29 cellular contexts compared by ENCODE assay signal in genomic region chr7:128442346-128442745, GRCh38.
"Had no signal": no experiment of that assay in that cellular context is flagged by ENCODE, and none has a peak within 500 bp of the region (broad histone marks: within the 10 kb centered on the region; RNA-seq: fewer than 3 reads in every experiment).

No MANE protein-coding gene starts in this region.

- H3K9me3 Mint-ChIP-seq: activated CD4-positive, alpha-beta memory T cell treated with anti-CD3 and anti-CD28 coated beads for 36 hours; activated CD4-positive, alpha-beta T cell treated with anti-CD3 and anti-CD28 coated beads, Interleukin-2, amount 10 ng/mL, durations not matched to agents 24 days and 14 days; activated naive CD8-positive, alpha-beta T cell treated with anti-CD3 and anti-CD28 coated beads for 36 hours; activated naive CD8-positive, alpha-beta T cell treated with anti-CD3 and anti-CD28 coated beads, Interleukin-2, amount 50 U/mL, for 24 hours; activated T-cell treated with anti-CD3 and anti-CD28 coated beads, Interleukin-2, amount 50 U/mL, for 4 hours; activated T-helper 17 cell treated with anti-CD3 and anti-CD28 coated beads, Interleukin-2, amount 50 U/mL, for 72 hours; effector memory CD8-positive, alpha-beta T cell had no signal

- H3K9me3 ChIP-seq: adrenal gland, body of pancreas, esophagus muscularis mucosa, gastroesophageal sphincter, heart right ventricle had no signal

- H3K36me3 ChIP-seq: adrenal gland, esophagus muscularis mucosa, gastroesophageal sphincter, heart right ventricle had no signal

- H3K4me3 Mint-ChIP-seq: activated CD4-positive, alpha-beta memory T cell treated with anti-CD3 and anti-CD28 coated beads for 36 hours; activated CD4-positive, alpha-beta T cell treated with anti-CD3 and anti-CD28 coated beads for 36 hours; activated CD4-positive, alpha-beta T cell treated with anti-CD3 and anti-CD28 coated beads, Interleukin-2, amount 10 ng/mL, durations not matched to agents 24 days and 14 days; activated CD8-positive, alpha-beta T cell treated with anti-CD3 and anti-CD28 coated beads, Interleukin-2, amount 10 ng/mL, durations not matched to agents 7 days and 5 days; activated naive CD8-positive, alpha-beta T cell treated with anti-CD3 and anti-CD28 coated beads for 36 hours; activated naive CD8-positive, alpha-beta T cell treated with anti-CD3 and anti-CD28 coated beads, Interleukin-2, amount 50 U/mL, for 24 hours; activated T-cell treated with anti-CD3 and anti-CD28 coated beads, Interleukin-2, amount 50 U/mL, for 4 hours; activated T-helper 17 cell treated with anti-CD3 and anti-CD28 coated beads, Interleukin-2, amount 50 U/mL, for 72 hours; effector memory CD8-positive, alpha-beta T cell had no signal

- H3K36me3 Mint-ChIP-seq: activated CD4-positive, alpha-beta memory T cell treated with anti-CD3 and anti-CD28 coated beads for 36 hours; activated naive CD8-positive, alpha-beta T cell treated with anti-CD3 and anti-CD28 coated beads for 36 hours had no signal

- H3K27me3 Mint-ChIP-seq: activated CD4-positive, alpha-beta memory T cell treated with anti-CD3 and anti-CD28 coated beads for 36 hours; activated CD4-positive, alpha-beta T cell treated with anti-CD3 and anti-CD28 coated beads for 36 hours; activated naive CD8-positive, alpha-beta T cell treated with anti-CD3 and anti-CD28 coated beads, Interleukin-2, amount 50 U/mL, for 24 hours; activated T-helper 17 cell treated with anti-CD3 and anti-CD28 coated beads, Interleukin-2, amount 50 U/mL, for 72 hours; effector memory CD8-positive, alpha-beta T cell had no signal

- DNase-seq: activated CD4-positive, alpha-beta memory T cell treated with anti-CD3 and anti-CD28 coated beads for 36 hours; activated CD4-positive, alpha-beta T cell treated with anti-CD3 and anti-CD28 coated beads for 36 hours; activated CD4-positive, alpha-beta T cell treated with anti-CD3 and anti-CD28 coated beads, Interleukin-2, amount 10 ng/mL, durations not matched to agents 24 days and 14 days; activated CD4-positive, CD25-positive, alpha-beta regulatory T cell; activated CD4-positive, CD25-positive, alpha-beta regulatory T cell treated with anti-CD3 and anti-CD28 coated beads, Interleukin-2, amount 50 U/mL, for 72 hours; activated CD8-positive, alpha-beta T cell treated with anti-CD3 and anti-CD28 coated beads, Interleukin-2, amount 10 ng/mL, durations not matched to agents 7 days and 5 days; activated effector memory CD4-positive, alpha-beta T cell treated with Interleukin-2 at 50 U/mL for 16 hours; activated gamma-delta T cell treated with Interleukin-2 at 50 U/mL for 16 hours; activated naive CD4-positive, alpha-beta T cell treated with anti-CD3 and anti-CD28 coated beads, Interleukin-2, amount 50 U/mL, for 16 hours; activated naive CD4-positive, alpha-beta T cell treated with Interleukin-2 at 50 U/mL for 16 hours; activated naive CD8-positive, alpha-beta T cell treated with anti-CD3 and anti-CD28 coated beads for 36 hours; activated naive CD8-positive, alpha-beta T cell treated with anti-CD3 and anti-CD28 coated beads, Interleukin-2, amount 50 U/mL, for 24 hours; activated T-cell treated with anti-CD3 and anti-CD28 coated beads, Interleukin-2, amount 50 U/mL, for 4 hours; adrenal gland; amygdala; aorta; body of pancreas; caudate nucleus; cortex of kidney; dermis blood vessel endothelial cell; effector CD4-positive, alpha-beta T cell; effector memory CD8-positive, alpha-beta T cell; erythroblast; foreskin melanocyte; heart right ventricle; T-helper 2 cell had no signal

- H3K27ac ChIP-seq: adrenal gland, body of pancreas, esophagus muscularis mucosa, gastroesophageal sphincter, heart right ventricle had no signal

- H3K4me1 ChIP-seq: adrenal gland, body of pancreas, esophagus muscularis mucosa, gastroesophageal sphincter had no signal

- H3K27me3 ChIP-seq: adrenal gland, body of pancreas, esophagus muscularis mucosa, gastroesophageal sphincter, heart right ventricle had no signal

- H3K27ac Mint-ChIP-seq: activated CD4-positive, alpha-beta memory T cell treated with anti-CD3 and anti-CD28 coated beads for 36 hours; activated CD4-positive, alpha-beta T cell treated with anti-CD3 and anti-CD28 coated beads for 36 hours; activated CD8-positive, alpha-beta T cell treated with anti-CD3 and anti-CD28 coated beads, Interleukin-2, amount 10 ng/mL, durations not matched to agents 7 days and 5 days; activated naive CD8-positive, alpha-beta T cell treated with anti-CD3 and anti-CD28 coated beads for 36 hours; activated naive CD8-positive, alpha-beta T cell treated with anti-CD3 and anti-CD28 coated beads, Interleukin-2, amount 50 U/mL, for 24 hours; activated T-helper 17 cell treated with anti-CD3 and anti-CD28 coated beads, Interleukin-2, amount 50 U/mL, for 72 hours; effector memory CD8-positive, alpha-beta T cell had no signal

- H3K4me1 Mint-ChIP-seq: activated naive CD8-positive, alpha-beta T cell treated with anti-CD3 and anti-CD28 coated beads for 36 hours; activated T-helper 17 cell treated with anti-CD3 and anti-CD28 coated beads, Interleukin-2, amount 50 U/mL, for 72 hours had no signal

- H3K4me3 ChIP-seq: adrenal gland, body of pancreas, esophagus muscularis mucosa, gastroesophageal sphincter, heart right ventricle had no signal

- ATAC-seq: activated CD4-positive, alpha-beta T cell treated with anti-CD3 and anti-CD28 coated beads for 36 hours; activated CD8-positive, alpha-beta T cell treated with anti-CD3 and anti-CD28 coated beads, Interleukin-2, amount 10 ng/mL, durations not matched to agents 7 days and 5 days; activated naive CD8-positive, alpha-beta T cell treated with anti-CD3 and anti-CD28 coated beads, Interleukin-2, amount 50 U/mL, for 24 hours; activated T-cell treated with anti-CD3 and anti-CD28 coated beads, Interleukin-2, amount 50 U/mL, for 4 hours; activated T-helper 17 cell treated with anti-CD3 and anti-CD28 coated beads, Interleukin-2, amount 50 U/mL, for 72 hours; body of pancreas; effector memory CD8-positive, alpha-beta T cell; gastroesophageal sphincter; heart right ventricle had no signal
